10 cellular contexts compared by ENCODE assay signal in genomic region chr17:63646492-63646815, GRCh38. TPM values are rescaled to one million over a fixed set of nuclear protein-coding genes. Genes with fewer than 3 reads are reported as not detected.
DNase-seq lines count a peak whose midpoint lies in the region; ATAC-seq and TF ChIP-seq lines count a peak whose summit lies in the region.
"Had no signal": no experiment of that assay in that cellular context is flagged by ENCODE, and none has a peak within 500 bp of the region (broad histone marks: within the 10 kb centered on the region; RNA-seq: fewer than 3 reads in every experiment).

No MANE protein-coding gene starts in this region.

- no peak overlapping the region for H3K27ac ChIP-seq in PC-9

- H3K4me1 ChIP-seq in PC-9 (replicated peaks; ENCODE audit: insufficient read depth): peaks cover 18% of the 10 kb centered on the region

- H4K20me1 ChIP-seq in PC-9 (ENCODE audit: insufficient read depth): no peaks in the 10 kb centered on the region

- H3K9me3 Mint-ChIP-seq in dendritic cell treated with granulocyte-macrophage colony-stimulating factor and Interleukin-4, amounts not matched to agents 40 ng/mL and 50 ng/mL, for 4 days: no peaks in the 10 kb centered on the region
- H3K9me3 Mint-ChIP-seq: nephron had no signal

- CTCF ChIA-PET in PC-9 (lab: Charles Lee): no interaction called here

- H2AFZ ChIP-seq in PC-9: no peak overlapping the region

- DNase-seq in GM13977 (ENCODE audit: low spot score) (peak; percentile 67), AG08395 (ENCODE audit: low spot score) (no peak), PC-9 (no peak)
- DNase-seq in stimulated activated CD4-positive, alpha-beta T cell treated with anti-CD3 and anti-CD28 coated beads, Interleukin-12 subunit alpha, Interleukin-12 subunit beta, amount 100 ng/mL, for 4 hours: no peak
- DNase-seq: DND-41 had no signal

- intact Hi-C loops in dendritic cell treated with granulocyte-macrophage colony-stimulating factor and Interleukin-4, amounts not matched to agents 40 ng/mL and 50 ng/mL, for 4 days (cut with micrococcal nuclease): no loop called here
- intact Hi-C loops in PC-9 (cut with micrococcal nuclease; ENCODE audit: unreplicated experiment): no loop called here

- no peak overlapping the region for H3K4me3 Mint-ChIP-seq in dendritic cell treated with granulocyte-macrophage colony-stimulating factor and Interleukin-4, amounts not matched to agents 40 ng/mL and 50 ng/mL, for 4 days
- H3K4me3 Mint-ChIP-seq: nephron had no signal

- ATAC-seq in GM19467 (IDR thresholded peaks at IDR 0.05; ENCODE audit: unreplicated experiment) (peak; percentile 68), HG03159 (IDR thresholded peaks at IDR 0.05; ENCODE audit: unreplicated experiment) (peak; percentile 95), HG03439 (IDR thresholded peaks at IDR 0.05; ENCODE audit: unreplicated experiment) (no peak)

- H3K27ac Mint-ChIP-seq in dendritic cell treated with granulocyte-macrophage colony-stimulating factor and Interleukin-4, amounts not matched to agents 40 ng/mL and 50 ng/mL, for 4 days: peak overlapping the region; percentile 82
- H3K27ac Mint-ChIP-seq: nephron had no signal

- in situ Hi-C loops in GM13977 (cut with MboI; ENCODE audit: low pct_unique_long_range_greater_than_20kb, low sequenced_read_pairs, unreplicated experiment): no loop called here

- peaks cover 75% of the 10 kb centered on the region for H3K4me1 Mint-ChIP-seq in dendritic cell treated with granulocyte-macrophage colony-stimulating factor and Interleukin-4, amounts not matched to agents 40 ng/mL and 50 ng/mL, for 4 days (ENCODE audit: low read depth)
- H3K4me1 Mint-ChIP-seq: nephron had no signal

- H3K9me3 ChIP-seq in PC-9 (ENCODE audit: insufficient read depth, low read depth): no peaks in the 10 kb centered on the region

- peaks cover 53% of the 10 kb centered on the region for H3K36me3 Mint-ChIP-seq in dendritic cell treated with granulocyte-macrophage colony-stimulating factor and Interleukin-4, amounts not matched to agents 40 ng/mL and 50 ng/mL, for 4 days (ENCODE audit: low read depth)

- H3K9me2 ChIP-seq in PC-9 (ENCODE audit: insufficient read depth): no peaks in the 10 kb centered on the region

- TF ChIP-seq CTCF in GM13977 (IDR thresholded peaks at IDR 0.05; ENCODE audit: extremely low read depth, insufficient read depth, missing control alignments): no peak
- no peak for TF ChIP-seq CTCF in PC-9 (conservative IDR thresholded peaks at IDR 0.05)

- H3K79me2 ChIP-seq in PC-9 (ENCODE audit: low read depth): no peaks in the 10 kb centered on the region

- no peaks in the 10 kb centered on the region for H3K36me3 ChIP-seq in PC-9 (ENCODE audit: low read depth)

- peaks cover 7% of the 10 kb centered on the region; the same call in 1 of the 2 replicates for H3F3A ChIP-seq in PC-9 (ENCODE audit: insufficient read depth, low read depth)

- H3K4me2 ChIP-seq in PC-9: no peak overlapping the region

- no peaks in the 10 kb centered on the region for H3K27me3 Mint-ChIP-seq in dendritic cell treated with granulocyte-macrophage colony-stimulating factor and Interleukin-4, amounts not matched to agents 40 ng/mL and 50 ng/mL, for 4 days

- no TSS peak for BruUV-seq in PC-9 (replicated peaks; lab: Mats Ljungman, UMichigan)

- no peak overlapping the region for H3K4me3 ChIP-seq in PC-9

- no peaks in the 10 kb centered on the region for H3K27me3 ChIP-seq in PC-9 (ENCODE audit: insufficient read depth, low read depth)

- POLR2A ChIA-PET in PC-9 (lab: Charles Lee; ENCODE audit: unreplicated experiment): interaction anchor here (0.6 kb wide), 1 partner anchor 133 kb away, joined by 5 read pairs; no protein-coding TSS in a partner anchor

RNA-seq across cellular contexts. Expression of gene MAP3K3, which starts 24.2 kb away (rescaled TPM):
- total RNA-seq in PC-9 (2021): 12.9 and 14.1 TPM in 2 replicates

RNA-seq across cellular contexts. Expression of gene TACO1, which starts 45.8 kb away (rescaled TPM):
- total RNA-seq in PC-9 (2021): 25.0 and 27.1 TPM in 2 replicates

RNA-seq across cellular contexts. Expression of gene LIMD2, which starts 53.5 kb away (rescaled TPM):
- total RNA-seq in PC-9 (2021): 1.6 and 2.7 TPM in 2 replicates
